ENCODE assay signal across 15 cellular contexts in the genomic region with DNA sequence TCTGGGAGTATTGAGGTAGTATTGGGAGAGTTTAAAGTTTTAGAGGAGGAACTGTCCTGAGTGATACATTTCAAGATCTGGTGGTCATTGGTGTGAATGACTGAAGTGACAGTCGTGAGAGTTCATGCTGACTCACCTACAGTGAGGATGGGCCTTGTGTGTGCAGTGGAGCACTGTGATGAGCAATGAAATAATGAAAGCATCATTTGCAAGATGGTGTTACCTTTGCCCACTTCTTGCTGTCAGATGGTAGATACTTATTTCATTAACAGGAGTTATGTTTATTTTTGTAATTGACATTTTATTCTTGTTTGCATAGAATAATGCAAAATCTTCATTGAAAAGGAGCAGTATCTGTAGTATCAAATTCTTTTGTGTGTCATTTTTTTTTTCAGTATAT.
A peak's percentile ranks its signal among the peaks of the same experiment; 100 is the strongest.
DNase-seq lines count a peak whose midpoint lies in the region; ATAC-seq, FAIRE-seq and TF ChIP-seq lines count a peak whose summit lies in the region.
"Had no signal": no experiment of that assay in that cellular context is flagged by ENCODE, and none has a peak within 500 bp of the region (broad histone marks: within the 10 kb centered on the region; RNA-seq: fewer than 3 reads in every experiment).

No MANE protein-coding gene starts in this region.

- no peak overlapping the region for H3K4me3 ChIP-seq in fibroblast of mammary gland (ENCODE audit: control insufficient read depth, low read depth, low read length)
- H3K4me3 ChIP-seq: cardiac muscle cell had no signal

- no peak for FAIRE-seq in urothelium cell line (lab: Jason Lieb, UNC)
- FAIRE-seq: H1 had no signal

- ATAC-seq in GM18520 (IDR thresholded peaks at IDR 0.05; ENCODE audit: unreplicated experiment) (peak; percentile 84), HG02884 (IDR thresholded peaks at IDR 0.05; ENCODE audit: unreplicated experiment) (peak; percentile 59), HG03108 (IDR thresholded peaks at IDR 0.05; ENCODE audit: unreplicated experiment) (no peak)
- ATAC-seq: right cardiac atrium had no signal

- no peak for TF ChIP-seq CTCF in fibroblast of mammary gland (conservative IDR thresholded peaks at IDR 0.05; ENCODE audit: control insufficient read depth, insufficient read depth, low read depth, low read length)

- peak; percentile 28 for DNase-seq in ELR (ENCODE audit: low read depth)
- peak; percentile 23 for DNase-seq in fibroblast of mammary gland (ENCODE audit: low read depth)
- no peak for DNase-seq in NCI-H1105 treated with DMSO at 0.1 percent for 48 hours (lab: John Stamatoyannopoulos, UW)
- no peak for DNase-seq in urothelium cell line (ENCODE audit: low spot score)
- DNase-seq: activated effector memory CD4-positive, alpha-beta T cell treated with Interleukin-2 at 50 U/mL for 16 hours; glutamatergic neuron; left cardiac atrium; naive B cell; NCI-H1930; right cardiac atrium had no signal

Comparison
In these comparisons a context has a peak if more than half of its experiments do, and no peak if none do; other contexts are left out.
1. DNase-seq: peak in ELR (single experiment) and fibroblast of mammary gland (single experiment); none in NCI-H1105 treated with DMSO at 0.1 percent for 48 hours (single experiment) and urothelium cell line (single experiment).